In genomic region chrX:110086916-110087484, GRCh38 we compare ENCODE assay signal across 9 cellular contexts.
DNase-seq lines count a peak whose midpoint lies in the region; ATAC-seq and TF ChIP-seq lines count a peak whose summit lies in the region.
"Had no signal": no experiment of that assay in that cellular context is flagged by ENCODE, and none has a peak within 500 bp of the region (broad histone marks: within the 10 kb centered on the region; RNA-seq: fewer than 3 reads in every experiment).

No MANE protein-coding gene starts in this region.

- no peaks in the 10 kb centered on the region for H3K27me3 ChIP-seq in IMR-90 (ENCODE audit: control insufficient read depth, insufficient read depth, low read length)
- no peaks in the 10 kb centered on the region for H3K27me3 ChIP-seq in mammary epithelial cell (ENCODE audit: insufficient read depth, low read length)
- H3K27me3 ChIP-seq in trophoblast cell (ENCODE audit: insufficient read depth, low read length), result no peaks in the 10 kb centered on the region

- intact Hi-C loops in IMR-90 (cut with micrococcal nuclease), result loop anchor here (2.0 to 10.0 kb wide), 2 partner anchors 84 to 328 kb away; partner anchors contain the start of gene TMEM164
- intact Hi-C loops in mammary epithelial cell (cut with micrococcal nuclease), result loop anchor here (1.0 to 2.0 kb wide), 2 partner anchors 56 to 85 kb away; no protein-coding TSS in a partner anchor
- intact Hi-C loops in Right ventricle myocardium inferior (cut with DNase I), result loop anchor here (10.0 kb wide), 1 partner anchor 72 kb away; no protein-coding TSS in a partner anchor

- peak overlapping the region; percentile 99 for H2BK5ac ChIP-seq in IMR-90 (ENCODE audit: low read depth, low read length, poor library complexity, severe bottlenecking)
- H2BK5ac ChIP-seq in trophoblast cell (ENCODE audit: low read depth, low read length, poor library complexity), result no peak overlapping the region

- H2AFZ ChIP-seq in IMR-90 (replicated peaks; ENCODE audit: low read length, poor library complexity) (no peak overlapping the region), mammary epithelial cell (ENCODE audit: low read depth, low read length) (no peak overlapping the region), trophoblast cell (ENCODE audit: insufficient read depth, low read length, poor library complexity) (no peak overlapping the region)

- CTCF ChIA-PET in IMR-90 (lab: Yijun Ruan, JAX) (interaction anchor here (0.9 kb wide), 1 partner anchor 176 kb away, joined by 3 read pairs; no protein-coding TSS in a partner anchor), mammary epithelial cell (lab: Charles Lee; ENCODE audit: low non-redundant PET) (no interaction called here)

- no peak for TF ChIP-seq RAD21 in IMR-90 (IDR thresholded peaks at IDR 0.05; ENCODE audit: low read length)

- in situ Hi-C loops in IMR-90 (cut with MboI; ENCODE audit: low sequenced_read_pairs) (no loop called here), mammary epithelial cell (cut with MboI; ENCODE audit: low sequenced_read_pairs in 2 of 2) (no loop called here)

- POLR2A ChIA-PET in IMR-90 (lab: Charles Lee; ENCODE audit: unreplicated experiment), result no interaction called here

- peak; percentile 2 for DNase-seq in GM12865 (ENCODE audit: low read depth)
- DNase-seq in IMR-90, result peak; percentile 96
- DNase-seq in mammary epithelial cell, result peak; percentile 88
- DNase-seq in trophoblast cell, result peak; percentile 41 to 75
- DNase-seq in SHP77 (lab: John Stamatoyannopoulos, UW), result no peak
- no peak for DNase-seq in NK-92 (lab: John Stamatoyannopoulos, UW; ENCODE audit: unreplicated experiment)
- DNase-seq in germinal center (ENCODE audit: low spot score), result no peak
- no peak for DNase-seq in Right ventricle myocardium inferior (ENCODE audit: missing footprints)
- DNase-seq: H7 had no signal

- no peaks in the 10 kb centered on the region for H3K9me3 ChIP-seq in IMR-90 (ENCODE audit: control insufficient read depth, insufficient read depth, low read length)
- H3K9me3 ChIP-seq in mammary epithelial cell (replicated peaks; ENCODE audit: insufficient read depth, low read length), result no peaks in the 10 kb centered on the region
- H3K9me3 ChIP-seq in trophoblast cell (ENCODE audit: insufficient read depth, low read depth, low read length), result no peaks in the 10 kb centered on the region

- ATAC-seq in IMR-90 (ENCODE audit: low read depth), result peak; percentile 71
- ATAC-seq in Right ventricle myocardium inferior, result no peak

- H2AK5ac ChIP-seq in IMR-90 (ENCODE audit: low read depth, low read length), result peak overlapping the region; percentile 35; the same call in 1 of the 2 replicates
- no peak overlapping the region for H2AK5ac ChIP-seq in trophoblast cell (ENCODE audit: low read length)

- peaks cover 9% of the 10 kb centered on the region for H3K79me2 ChIP-seq in mammary epithelial cell (ENCODE audit: insufficient read depth, low read length)
- no peaks in the 10 kb centered on the region for H3K79me2 ChIP-seq in trophoblast cell (ENCODE audit: control insufficient read depth, insufficient read depth, low read length, poor library complexity)

- H3K27ac ChIP-seq in IMR-90 (ENCODE audit: insufficient read depth, low read length), result peak overlapping the region; percentile 99
- H3K27ac ChIP-seq in mammary epithelial cell (ENCODE audit: insufficient read depth, low read depth, low read length), result peak overlapping the region; percentile 99
- peak overlapping the region; percentile 20 for H3K27ac ChIP-seq in trophoblast cell (ENCODE audit: low read depth, low read length)

- peak overlapping the region; percentile 66; the same call in 1 of the 3 replicates for H2BK15ac ChIP-seq in IMR-90 (ENCODE audit: low read depth, low read length)

- H3K9me1 ChIP-seq in IMR-90 (ENCODE audit: insufficient read depth, low read length), result peaks cover 9% of the 10 kb centered on the region; the same call in 1 of the 2 replicates

- no peak overlapping the region for H2AK9ac ChIP-seq in IMR-90 (replicated peaks; ENCODE audit: low read depth, low read length, poor library complexity)

- no peak for TF ChIP-seq POLR2A in IMR-90 (IDR thresholded peaks at IDR 0.05; ENCODE audit: low read depth, low read length)

- H3K4ac ChIP-seq in IMR-90 (ENCODE audit: low read depth, low read length) (peak overlapping the region; percentile 95), trophoblast cell (ENCODE audit: low read depth, low read length) (no peak overlapping the region)

- dilution Hi-C loops in IMR-90 (cut with HindIII; ENCODE audit: low sequenced_read_pairs, unreplicated experiment), result no loop called here
- dilution Hi-C loops in mammary epithelial cell (cut with HindIII; ENCODE audit: low sequenced_read_pairs), result no loop called here

- peak overlapping the region in 1 of 2 experiments; percentile 85; a peak in 3 of 4 replicates for H4K8ac ChIP-seq in IMR-90 (ENCODE audit: low read depth in 2 of 2, low read length in 2 of 2)
- no peak overlapping the region for H4K8ac ChIP-seq in trophoblast cell (ENCODE audit: low read depth, low read length)

- H4K5ac ChIP-seq in IMR-90 (ENCODE audit: low read depth, low read length), result peak overlapping the region; percentile 91

- H2BK120ac ChIP-seq in IMR-90 (ENCODE audit: low read depth, low read length), result peak overlapping the region; percentile 92
- H2BK120ac ChIP-seq in trophoblast cell (ENCODE audit: insufficient read depth, low read length, poor library complexity), result no peak overlapping the region

- H3K18ac ChIP-seq in IMR-90 (ENCODE audit: low read depth, low read length) (peak overlapping the region; percentile 98), trophoblast cell (ENCODE audit: low read length) (no peak overlapping the region)

- TF ChIP-seq CTCF in GM12865 (IDR thresholded peaks at IDR 0.05; ENCODE audit: insufficient read depth, low read depth, low read length, missing control alignments) (no peak), IMR-90 (conservative IDR thresholded peaks at IDR 0.05; ENCODE audit: low read depth, low read length) (no peak), mammary epithelial cell (conservative IDR thresholded peaks at IDR 0.05 in 1 of 2, IDR thresholded peaks at IDR 0.05 in 1 of 2; ENCODE audit: extremely low read depth in 1 of 2, insufficient read depth in 1 of 2, low read depth in 1 of 2, low read length in 2 of 2) (no peak)

- H2BK20ac ChIP-seq in IMR-90 (ENCODE audit: low read depth, low read length), result peak overlapping the region; percentile 76

- no peaks in the 10 kb centered on the region for H3K36me3 ChIP-seq in IMR-90 (ENCODE audit: control insufficient read depth, insufficient read depth, low read length)
- H3K36me3 ChIP-seq in mammary epithelial cell (ENCODE audit: insufficient read depth, low read length), result no peaks in the 10 kb centered on the region
- no peaks in the 10 kb centered on the region for H3K36me3 ChIP-seq in trophoblast cell (ENCODE audit: control insufficient read depth in 1 of 2, insufficient read depth in 2 of 2, low read length in 2 of 2)

- H3K79me1 ChIP-seq in IMR-90 (ENCODE audit: low read depth in 1 of 2, low read length in 2 of 2) (peaks cover 0 to 7% of the 10 kb centered on the region in 2 experiments; a peak in 1 of 4 replicates), trophoblast cell (ENCODE audit: low read length) (no peaks in the 10 kb centered on the region)

- peak overlapping the region; percentile 79 for H3K56ac ChIP-seq in IMR-90 (ENCODE audit: extremely low read depth, insufficient read depth, low read length)

- H3K14ac ChIP-seq in IMR-90 (replicated peaks; ENCODE audit: low read depth, low read length) (peak overlapping the region; percentile 92), trophoblast cell (ENCODE audit: low read length) (no peak overlapping the region)

- H3K9ac ChIP-seq in IMR-90 (ENCODE audit: low read depth, low read length) (peak overlapping the region; percentile 55), mammary epithelial cell (ENCODE audit: insufficient read depth, low read length) (peak overlapping the region; percentile 87), trophoblast cell (ENCODE audit: low read length) (no peak overlapping the region)

- BruUV-seq in IMR-90 (replicated peaks; lab: Mats Ljungman, UMichigan) (no TSS peak), mammary epithelial cell (replicated peaks; lab: Mats Ljungman, UMichigan) (no TSS peak)

- H4K12ac ChIP-seq in trophoblast cell (ENCODE audit: low read depth, low read length), result no peak overlapping the region

- H4K91ac ChIP-seq in IMR-90 (ENCODE audit: insufficient read depth, low read depth, low read length), result peak overlapping the region; percentile 87
- H4K91ac ChIP-seq in trophoblast cell (ENCODE audit: low read depth, low read length), result no peak overlapping the region

- H3K4me1 ChIP-seq in IMR-90 (ENCODE audit: control insufficient read depth, insufficient read depth, low read length) (peaks cover 7% of the 10 kb centered on the region), mammary epithelial cell (ENCODE audit: insufficient read depth, low read length) (peaks cover 40% of the 10 kb centered on the region), trophoblast cell (ENCODE audit: control insufficient read depth in 1 of 2, insufficient read depth in 2 of 2, low read length in 2 of 2) (peaks cover 0 to 5% of the 10 kb centered on the region in 2 experiments)

- H3K4me3 ChIP-seq in GM12865 (ENCODE audit: low read depth, low read length) (no peak overlapping the region), IMR-90 (ENCODE audit: insufficient read depth, low read depth, low read length) (no peak overlapping the region), mammary epithelial cell (replicated peaks in 1 of 3; ENCODE audit: insufficient read depth in 1 of 3, low read depth in 2 of 3, low read length in 3 of 3) (no peak overlapping the region), trophoblast cell (ENCODE audit: low read depth, low read length) (no peak overlapping the region)

- H3K23ac ChIP-seq in IMR-90 (ENCODE audit: low read depth, low read length), result peak overlapping the region; percentile 78
- H3K23ac ChIP-seq in trophoblast cell (ENCODE audit: low read length), result no peak overlapping the region

- peak overlapping the region; percentile 80 for H3K4me2 ChIP-seq in IMR-90 (ENCODE audit: low read depth, low read length)
- peak overlapping the region; percentile 63 for H3K4me2 ChIP-seq in mammary epithelial cell (ENCODE audit: insufficient read depth, low read depth, low read length)
- no peak overlapping the region for H3K4me2 ChIP-seq in trophoblast cell (ENCODE audit: low read length)

- no peak overlapping the region for H2BK12ac ChIP-seq in trophoblast cell (ENCODE audit: low read length)

- 10% methylated on average over 2 of the region's 2 CpGs; no CpG with 5 or more reads in 1 of the 2 experiments for WGBS in IMR-90 (ENCODE audit: extremely low coverage in 2 of 2, insufficient read length in 1 of 2), 2 experiments
- WGBS in mammary epithelial cell (ENCODE audit: low coverage, missing lambda C conversion rate), result no CpG with 5 or more reads among the region's 2 CpGs
- no CpG with 5 or more reads among the region's 2 CpGs for WGBS in trophoblast cell (ENCODE audit: extremely low coverage, insufficient coverage, insufficient read length)

- peaks cover 3% of the 10 kb centered on the region; the same call in 1 of the 2 replicates for H4K20me1 ChIP-seq in IMR-90 (ENCODE audit: insufficient read depth, low read length)
- no peaks in the 10 kb centered on the region for H4K20me1 ChIP-seq in mammary epithelial cell (ENCODE audit: insufficient read depth, low read length)

TF ChIP-seq in IMR-90, 13 proteins besides CTCF, POLR2A, EP300 and RAD21 (continues in another document):
- TF ChIP-seq NFE2L2 (IDR thresholded peaks at IDR 0.05; ENCODE audit: low read depth, low read length) (no peak), MAFK (IDR thresholded peaks at IDR 0.05; ENCODE audit: low read depth, low read length) (no peak)

Comparison
In these comparisons a context has a peak if more than half of its experiments do, and no peak if none do; other contexts are left out.
1. DNase-seq: peak in GM12865 (single experiment), IMR-90 (single experiment), mammary epithelial cell (single experiment) and trophoblast cell (2 of 2); none in SHP77 (0 of 2), NK-92 (single experiment), germinal center (single experiment) and Right ventricle myocardium inferior (single experiment).
2. H3K27ac ChIP-seq: peak in every context shown above with its lines; median percentile 99 in IMR-90; 99 in mammary epithelial cell; 20 in trophoblast cell.